23 cellular contexts compared by ENCODE assay signal in genomic region chr12:27896419-27896990, GRCh38.
"Had no signal": no experiment of that assay in that cellular context is flagged by ENCODE, and none has a peak within 500 bp of the region (broad histone marks: within the 10 kb centered on the region; RNA-seq: fewer than 3 reads in every experiment).

No MANE protein-coding gene starts in this region.

- H3K27ac ChIP-seq: esophagus squamous epithelium, foreskin keratinocyte, neutrophil, parathyroid adenoma, transverse colon had no signal

- H3K4me3 ChIP-seq: esophagus squamous epithelium, transverse colon had no signal

- FAIRE-seq: endothelial cell of umbilical vein had no signal

- H3K27me3 ChIP-seq: esophagus squamous epithelium, foreskin keratinocyte, neutrophil, transverse colon had no signal

- H3K9me3 ChIP-seq: esophagus squamous epithelium, neutrophil, transverse colon had no signal

- ATAC-seq: activated CD8-positive, alpha-beta T cell treated with anti-CD3 and anti-CD28 coated beads, Interleukin-2, amount 10 ng/mL, durations not matched to agents 7 days and 5 days; foreskin keratinocyte; left ventricle myocardium superior; natural killer cell had no signal

- H3K36me3 Mint-ChIP-seq: activated naive CD8-positive, alpha-beta T cell treated with anti-CD3 and anti-CD28 coated beads, Interleukin-2, amount 10 ng/mL, durations not matched to agents 7 days and 5 days; brain; natural killer cell had no signal

- H3K4me1 Mint-ChIP-seq: activated naive CD8-positive, alpha-beta T cell treated with anti-CD3 and anti-CD28 coated beads, Interleukin-2, amount 10 ng/mL, durations not matched to agents 7 days and 5 days; natural killer cell had no signal

- DNase-seq: activated CD4-positive, alpha-beta T cell treated with anti-CD3 and anti-CD28 coated beads for 48 hours; activated CD8-positive, alpha-beta memory T cell treated with anti-CD3 and anti-CD28 coated beads, Interleukin-2, amount 50 U/mL, for 48 hours; activated CD8-positive, alpha-beta T cell treated with anti-CD3 and anti-CD28 coated beads, Interleukin-2, amount 10 ng/mL, durations not matched to agents 7 days and 5 days; activated naive CD4-positive, alpha-beta T cell; activated naive CD8-positive, alpha-beta T cell treated with anti-CD3 and anti-CD28 coated beads, Interleukin-2, amount 10 ng/mL, durations not matched to agents 7 days and 5 days; central memory CD4-positive, alpha-beta T cell; effector CD8-positive, alpha-beta T cell; esophagus squamous epithelium; foreskin keratinocyte; glutamatergic neuron; kidney glomerular epithelial cell; left ventricle myocardium superior; mesenchymal stem cell; natural killer cell; stimulated activated CD4-positive, alpha-beta T cell treated with anti-CD3 and anti-CD28 coated beads, Interleukin-15, amount 100 ng/mL, for 24 hours; stimulated activated CD4-positive, alpha-beta T cell treated with anti-CD3 and anti-CD28 coated beads, Interleukin-4, amount 100 ng/mL, for 1 hour; stimulated activated naive CD4-positive, alpha-beta T cell; transverse colon had no signal

- H3K36me3 ChIP-seq: esophagus squamous epithelium, neutrophil, transverse colon had no signal

- H3K4me3 Mint-ChIP-seq: activated CD8-positive, alpha-beta T cell treated with anti-CD3 and anti-CD28 coated beads, Interleukin-2, amount 10 ng/mL, durations not matched to agents 7 days and 5 days; activated naive CD8-positive, alpha-beta T cell treated with anti-CD3 and anti-CD28 coated beads, Interleukin-2, amount 10 ng/mL, durations not matched to agents 7 days and 5 days; activated T-helper 1 cell treated with anti-CD3 and anti-CD28 coated beads, Interleukin-12 subunit alpha, Interleukin-12 subunit beta, Interleukin-2, Interleukin-4 antibody, amounts not matched to agents 30 ng/mL and 10 ng/mL and 1 ng/mL, durations not matched to agents 14 hours and 24 hours and 36 hours; brain; natural killer cell had no signal

- H3K27ac Mint-ChIP-seq: activated CD8-positive, alpha-beta T cell treated with anti-CD3 and anti-CD28 coated beads, Interleukin-2, amount 10 ng/mL, durations not matched to agents 7 days and 5 days; activated naive CD8-positive, alpha-beta T cell treated with anti-CD3 and anti-CD28 coated beads, Interleukin-2, amount 10 ng/mL, durations not matched to agents 7 days and 5 days; activated T-helper 1 cell treated with anti-CD3 and anti-CD28 coated beads, Interleukin-12 subunit alpha, Interleukin-12 subunit beta, Interleukin-2, Interleukin-4 antibody, amounts not matched to agents 30 ng/mL and 10 ng/mL and 1 ng/mL, durations not matched to agents 14 hours and 24 hours and 36 hours; brain; natural killer cell had no signal
